Comparison of ENCODE assay signal across 1 cellular context in the genomic region with DNA sequence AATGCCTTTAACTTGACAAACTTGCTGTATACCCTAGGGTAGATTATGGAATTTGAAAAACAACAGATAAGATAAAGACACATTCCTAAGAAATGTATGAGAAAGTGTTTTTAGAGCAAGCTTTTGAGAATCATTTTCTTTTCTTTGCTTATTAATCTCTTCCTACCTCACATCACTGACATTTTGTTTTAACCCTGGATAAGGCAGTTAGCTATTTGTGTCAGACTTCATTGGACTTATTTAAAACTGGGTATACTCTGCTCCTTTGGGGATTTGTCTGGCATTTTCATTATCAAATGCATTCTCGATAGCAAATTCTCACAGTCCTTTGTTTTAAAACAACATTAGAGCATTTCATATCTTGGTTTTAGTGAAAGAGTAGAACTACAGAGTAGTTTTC.
TF ChIP-seq lines count a peak whose summit lies in the region.

No MANE protein-coding gene starts in this region.

TF ChIP-seq in IMR-90, 13 proteins besides CTCF, POLR2A, EP300 and RAD21:
- TF ChIP-seq RCOR1 (IDR thresholded peaks at IDR 0.05; ENCODE audit: insufficient replicate concordance, low read length): no peak
- no peak for TF ChIP-seq MAFK (IDR thresholded peaks at IDR 0.05; ENCODE audit: low read depth, low read length)
- no peak for TF ChIP-seq MAZ (IDR thresholded peaks at IDR 0.05; ENCODE audit: borderline replicate concordance, low read depth, low read length)
- TF ChIP-seq CEBPB (IDR thresholded peaks at IDR 0.05; ENCODE audit: low read depth, low read length): no peak
